ENCODE assay signal across 8 cellular contexts in genomic region chr4:2591189-2591588, GRCh38. TPM values are rescaled to one million over a fixed set of nuclear protein-coding genes. Genes with fewer than 3 reads are reported as not detected.
A peak's percentile ranks its signal among the peaks of the same experiment; 100 is the strongest.
DNase-seq lines count a peak whose midpoint lies in the region; ATAC-seq, FAIRE-seq and TF ChIP-seq lines count a peak whose summit lies in the region.

No MANE protein-coding gene starts in this region.

- in situ Hi-C loops in K562 (cut with MboI): no loop called here
- in situ Hi-C loops in GM13976 (cut with MboI; ENCODE audit: low sequenced_read_pairs, unreplicated experiment): no loop called here

- peaks cover 95% of the 10 kb centered on the region for H3K79me2 ChIP-seq in K562 (ENCODE audit: control insufficient read depth, insufficient read depth, low read length)

- H3K4me1 ChIP-seq in K562 (replicated peaks in 1 of 2; ENCODE audit: control insufficient read depth in 2 of 2, insufficient read depth in 2 of 2, low read length in 2 of 2) (peaks cover 20 to 30% of the 10 kb centered on the region in 2 experiments; a peak in 4 of 5 replicates), lung (ENCODE audit: control insufficient read depth in 2 of 2, insufficient read depth in 2 of 2, low read length in 2 of 2) (peaks cover 20 to 26% of the 10 kb centered on the region in 2 donors), foreskin keratinocyte (no peaks in the 10 kb centered on the region)

- CTCF ChIA-PET in K562 (lab: Yijun Ruan, JAX; ENCODE audit: low intra/inter-chr PET ratio): no interaction called here

- H3K36me3 ChIP-seq in K562 (ENCODE audit: control insufficient read depth, insufficient read depth, low read length): peaks cover 5% of the 10 kb centered on the region; the same call in 2 of the 3 replicates
- peaks cover 0 to 2% of the 10 kb centered on the region in 2 donors for H3K36me3 ChIP-seq in lung (ENCODE audit: control insufficient read depth in 2 of 2, insufficient read depth in 2 of 2, low read length in 2 of 2)

- H3K27me3 ChIP-seq in K562 (ENCODE audit: control insufficient read depth in 2 of 2, insufficient read depth in 2 of 2, low read length in 2 of 2) (no peaks in the 10 kb centered on the region), lung (ENCODE audit: control insufficient read depth, insufficient read depth) (no peaks in the 10 kb centered on the region), foreskin keratinocyte (no peaks in the 10 kb centered on the region)

- H3K27ac ChIP-seq in K562 (ENCODE audit: extremely low read depth, low read depth, low read length) (peak overlapping the region; percentile 66), lung (ENCODE audit: low read depth in 1 of 2, low read length in 1 of 2) (peak overlapping the region in 1 of 2 donors; percentile 83), foreskin keratinocyte (no peak overlapping the region)

- no peak for TF ChIP-seq EP300 in K562 (IDR thresholded peaks at IDR 0.05; ENCODE audit: low read length)

- no peak for TF ChIP-seq RAD21 in K562 (CRISPR knock-in tag; conservative IDR thresholded peaks at IDR 0.05 in 1 of 2, IDR thresholded peaks at IDR 0.05 in 1 of 2)

- no peak for TF ChIP-seq POLR2A in K562 (conservative IDR thresholded peaks at IDR 0.05)

- FAIRE-seq in K562 (lab: Jason Lieb, UNC): peak; percentile 84

- H2AFZ ChIP-seq in K562 (ENCODE audit: low read depth, low read length): no peak overlapping the region; the same call in 1 of the 2 replicates

- no peak for TF ChIP-seq CTCF in K562 (IDR thresholded peaks at IDR 0.05 in 2 of 3, conservative IDR thresholded peaks at IDR 0.05 in 1 of 3; ENCODE audit: insufficient read depth in 2 of 3, low read depth in 1 of 3, low read length in 3 of 3)
- no peak for TF ChIP-seq CTCF in lung (IDR thresholded peaks at IDR 0.05; ENCODE audit: control extremely low read depth, extremely low read depth)
- no peak for TF ChIP-seq CTCF in foreskin keratinocyte (conservative IDR thresholded peaks at IDR 0.05)
- no peak for TF ChIP-seq CTCF in GM13976 (IDR thresholded peaks at IDR 0.05; ENCODE audit: borderline replicate concordance, control extremely low read depth, extremely low read depth, insufficient read depth, missing control alignments)

- no peaks in the 10 kb centered on the region for H3K9me3 ChIP-seq in K562 (replicated peaks; ENCODE audit: control insufficient read depth, insufficient read depth, low read depth, low read length)
- no peaks in the 10 kb centered on the region for H3K9me3 ChIP-seq in lung (ENCODE audit: control insufficient read depth in 2 of 2, insufficient read depth in 1 of 2, low read length in 1 of 2)

- ATAC-seq in Right ventricle myocardium inferior (peak; percentile 68), K562 (peak; percentile 83), lung (ENCODE audit: insufficient read depth, low FRiP score) (peak; percentile 68), foreskin keratinocyte (no peak)

- peaks cover 9% of the 10 kb centered on the region for H3K9me1 ChIP-seq in K562 (ENCODE audit: control insufficient read depth, insufficient read depth, low read length)

- no TSS peak for BruUV-seq in K562 (replicated peaks; lab: Mats Ljungman, UMichigan)

- peak overlapping the region; percentile 63 for H3K4me2 ChIP-seq in K562 (ENCODE audit: insufficient read depth, low read length)

- DNase-seq in Right ventricle myocardium inferior (ENCODE audit: missing footprints) (no peak), cardiac septum (ENCODE audit: low spot score) (no peak), K562 (ENCODE audit: extremely low read depth in 1 of 4, low spot score in 3 of 4) (peak in 2 of 4 experiments; percentile 60 to 68), lung (ENCODE audit: low spot score) (peak; percentile 59), NCI-H69 (lab: John Stamatoyannopoulos, UW) (no peak), foreskin keratinocyte (no peak), islet precursor cell (no peak), GM13976 (ENCODE audit: low spot score) (no peak)

- POLR2A ChIA-PET in K562 (lab: Yijun Ruan, JAX): no interaction called here

- 8% methylated on average over 8 of the region's 8 CpGs for WGBS in K562 (ENCODE audit: insufficient coverage, low coverage, missing lambda C conversion rate)
- 25 to 29% methylated on average over 8 of the region's 8 CpGs for WGBS in lung, 2 donors

- H4K20me1 ChIP-seq in K562 (replicated peaks; ENCODE audit: control insufficient read depth, insufficient read depth, low read length): peaks cover 69% of the 10 kb centered on the region

- no peak overlapping the region for H3K4me3 ChIP-seq in K562
- H3K4me3 ChIP-seq in lung: no peak overlapping the region

- intact Hi-C loops in Right ventricle myocardium inferior (cut with DNase I) (no loop called here), cardiac septum (cut with DNase I) (no loop called here), K562 (cut with micrococcal nuclease) (no loop called here)

- peak overlapping the region in 1 of 2 experiments; percentile 84; a peak in 2 of 4 replicates for H3K9ac ChIP-seq in K562 (ENCODE audit: insufficient read depth in 1 of 2, low read depth in 2 of 2, low read length in 2 of 2)

TF ChIP-seq in K562, 482 proteins besides CTCF, POLR2A, EP300 and RAD21 (continues in another document):
- no peak for TF ChIP-seq ZNF512 (tag; IDR thresholded peaks at IDR 0.05)
- TF ChIP-seq PYGO2 (tag; IDR thresholded peaks at IDR 0.05): no peak
- TF ChIP-seq HES1 (IDR thresholded peaks at IDR 0.05; ENCODE audit: low read depth): no peak
- no peak for TF ChIP-seq ZNF143 (CRISPR knock-in tag; IDR thresholded peaks at IDR 0.05)
- no peak for TF ChIP-seq ZNF584 (CRISPR knock-in tag; IDR thresholded peaks at IDR 0.05; ENCODE audit: low read depth)
- TF ChIP-seq MAFF (IDR thresholded peaks at IDR 0.05; ENCODE audit: low read length): no peak
- no peak for TF ChIP-seq SNIP1 (IDR thresholded peaks at IDR 0.05; ENCODE audit: low read depth)
- TF ChIP-seq WHSC1 (IDR thresholded peaks at IDR 0.05; ENCODE audit: low read length): no peak
- no peak; the same call in 1 of the 2 replicates for TF ChIP-seq SMARCA4 (IDR thresholded peaks at IDR 0.05)
- TF ChIP-seq ZNF184 (CRISPR knock-in tag; IDR thresholded peaks at IDR 0.05): no peak
- TF ChIP-seq SP2 (IDR thresholded peaks at IDR 0.05; ENCODE audit: extremely low read depth, low read depth, low read length, poor library complexity, severe bottlenecking): no peak
- no peak for TF ChIP-seq ZNF280A (IDR thresholded peaks at IDR 0.05; ENCODE audit: low read depth, partially characterized antibody)
- no peak for TF ChIP-seq SIRT6 (IDR thresholded peaks at IDR 0.05; ENCODE audit: low read depth, low read length)
- TF ChIP-seq SMARCA5 (IDR thresholded peaks at IDR 0.05): no peak

RNA-seq across cellular contexts. Expression of gene FAM193A, which starts 54.7 kb away (rescaled TPM):
- 14.9 TPM for total RNA-seq in Right ventricle myocardium inferior
- total RNA-seq in cardiac septum: 19.5 TPM
- total RNA-seq in K562 (2011; cell fraction: chromatin; rRNA removed; ENCODE audit: low replicate concordance): 72.1 and 83.0 TPM in 2 replicates
- 38.9 and 45.9 TPM in 2 replicates for total RNA-seq in K562 (2011; cell fraction: nucleolus; rRNA removed)
- 36.3 and 46.0 TPM in 2 replicates for total RNA-seq in K562 (2011; cell fraction: nucleoplasm; rRNA removed)
- 10.5 and 11.7 TPM in 2 replicates for total RNA-seq in K562 (2014; rRNA removed)
- 8.5 and 9.2 TPM in 2 replicates for total RNA-seq in K562 (2014; rRNA removed; fragmentation: Illumina TruSeq; extraction: Trizol)
- total RNA-seq in K562 (2015; rRNA removed; fragmentation: Illumina TruSeq; extraction: Trizol): 9.7 and 10.6 TPM in 2 replicates
- 23.8 and 24.6 TPM in 2 replicates for total RNA-seq in K562 (2021)
- 5.3 and 5.7 TPM in 2 replicates for polyA plus RNA-seq in K562 (2011; rRNA removed)
- 6.2 and 7.3 TPM in 2 replicates for polyA plus RNA-seq in K562 (2011; cell fraction: cytosol; rRNA removed)
- polyA plus RNA-seq in K562 (2011; cell fraction: nucleus; rRNA removed): 15.6 and 25.6 TPM in 2 replicates
- 15.9 and 16.0 TPM in 2 replicates for polyA plus RNA-seq in K562 (2012)
- 15.3 and 16.2 TPM in 2 replicates for polyA plus RNA-seq in K562 (2014; fragmentation: Illumina TruSeq; extraction: Trizol)
- under 1 TPM; 0.46 to 0.55 TPM for polyA plus RNA-seq in K562 (2014; fragmentation: Nextera tagmentation; extraction: Ambion mirVana)
- polyA plus RNA-seq in K562 (2014; rRNA removed): 9.5 and 9.6 TPM in 2 replicates
- polyA minus RNA-seq in K562 (2011; rRNA and poly(A)+ RNA removed): 13.8 and 14.6 TPM in 2 replicates
- polyA minus RNA-seq in K562 (2011; cell fraction: cytosol; rRNA and poly(A)+ RNA removed): 16.5 and 17.6 TPM in 2 replicates
- polyA minus RNA-seq in K562 (2011; cell fraction: nucleus; rRNA and poly(A)+ RNA removed): 16.0 and 19.1 TPM in 2 replicates
- total RNA-seq in lung: 10 to 100 TPM; 24.1 to 33.2 TPM
- polyA plus RNA-seq in lung: 10 to 100 TPM in 1 of 2 donors, 1 to 10 TPM in 1; 9.7 to 10.8 TPM
- total RNA-seq in foreskin keratinocyte: 13.4 and 13.5 TPM in 2 replicates
- polyA plus RNA-seq in foreskin keratinocyte: 4.9 and 5.6 TPM in 2 replicates
